23 cellular contexts compared by ENCODE assay signal in genomic region chr5:4226565-4226964, GRCh38.
"Had no signal": no experiment of that assay in that cellular context is flagged by ENCODE, and none has a peak within 500 bp of the region (broad histone marks: within the 10 kb centered on the region; RNA-seq: fewer than 3 reads in every experiment).

No MANE protein-coding gene starts in this region.

- H3K27ac ChIP-seq: heart right ventricle, neutrophil, psoas muscle, spleen, thoracic aorta, transverse colon had no signal

- H3K36me3 ChIP-seq: heart right ventricle, neutrophil, spleen, thoracic aorta, transverse colon had no signal

- H3K4me3 ChIP-seq: heart right ventricle, lung, psoas muscle, spleen, thoracic aorta, transverse colon had no signal

- DNase-seq: cerebellar nuclear complex; effector CD4-positive, alpha-beta T cell; endodermal cell; heart right ventricle; hypothalamus; islet precursor cell; mesendoderm; naive thymus-derived CD4-positive, alpha-beta T cell; nephron progenitor cell; psoas muscle; retina; spleen; stimulated activated CD4-positive, alpha-beta T cell treated with anti-CD3 and anti-CD28 coated beads, Interleukin-15, amount 100 ng/mL, for 24 hours; stimulated activated CD4-positive, alpha-beta T cell treated with anti-CD3 and anti-CD28 coated beads, Interleukin-1b, Interleukin-23, amount 100 ng/mL, for 48 hours; stimulated activated CD4-positive, alpha-beta T cell treated with anti-CD3 and anti-CD28 coated beads, Interleukin-4, amount 100 ng/mL, for 24 hours; stimulated activated naive B cell treated with anti-CD40 and anti-IgM and Interleukin-4, amounts not matched to agents 10 μg/mL and 1 μg/mL and 100 μg/mL, for 72 hours; stimulated activated naive CD8-positive, alpha-beta T cell treated with anti-CD3 and anti-CD28 coated beads, Interleukin-15, amount 100 ng/mL, for 72 hours; transverse colon had no signal

- H3K4me1 Mint-ChIP-seq: naive thymus-derived CD4-positive, alpha-beta T cell; stimulated activated naive B cell treated with anti-CD40 and anti-IgM and Interleukin-4, amounts not matched to agents 10 μg/mL and 1 μg/mL and 100 μg/mL, for 72 hours; stimulated activated naive CD8-positive, alpha-beta T cell treated with anti-CD3 and anti-CD28 coated beads, Interleukin-15, amount 100 ng/mL, for 72 hours had no signal

- H3K4me1 ChIP-seq: heart right ventricle, psoas muscle, spleen, transverse colon had no signal

- H3K27me3 Mint-ChIP-seq: naive thymus-derived CD4-positive, alpha-beta T cell; stimulated activated naive B cell treated with anti-CD40 and anti-IgM and Interleukin-4, amounts not matched to agents 10 μg/mL and 1 μg/mL and 100 μg/mL, for 72 hours; stimulated activated naive CD8-positive, alpha-beta T cell treated with anti-CD3 and anti-CD28 coated beads, Interleukin-15, amount 100 ng/mL, for 72 hours had no signal

- H3K4me3 Mint-ChIP-seq: endodermal cell; naive thymus-derived CD4-positive, alpha-beta T cell; nephron progenitor cell; stimulated activated naive B cell treated with anti-CD40 and anti-IgM and Interleukin-4, amounts not matched to agents 10 μg/mL and 1 μg/mL and 100 μg/mL, for 72 hours; stimulated activated naive CD8-positive, alpha-beta T cell treated with anti-CD3 and anti-CD28 coated beads, Interleukin-15, amount 100 ng/mL, for 72 hours had no signal

- ATAC-seq: heart right ventricle; left lobe of liver; naive thymus-derived CD4-positive, alpha-beta T cell; psoas muscle; sciatic nerve; stimulated activated naive B cell treated with anti-CD40 and anti-IgM and Interleukin-4, amounts not matched to agents 10 μg/mL and 1 μg/mL and 100 μg/mL, for 72 hours; stimulated activated naive CD8-positive, alpha-beta T cell treated with anti-CD3 and anti-CD28 coated beads, Interleukin-15, amount 100 ng/mL, for 72 hours had no signal

- H3K9me3 Mint-ChIP-seq: endodermal cell, nephron progenitor cell had no signal

- H3K27me3 ChIP-seq: neutrophil, spleen, transverse colon had no signal

- H3K27ac Mint-ChIP-seq: endodermal cell; nephron progenitor cell; stimulated activated naive B cell treated with anti-CD40 and anti-IgM and Interleukin-4, amounts not matched to agents 10 μg/mL and 1 μg/mL and 100 μg/mL, for 72 hours had no signal

- H3K36me3 Mint-ChIP-seq: stimulated activated naive B cell treated with anti-CD40 and anti-IgM and Interleukin-4, amounts not matched to agents 10 μg/mL and 1 μg/mL and 100 μg/mL, for 72 hours had no signal

- H3K9me3 ChIP-seq: heart right ventricle, neutrophil, psoas muscle, thoracic aorta, transverse colon had no signal
